9 cellular contexts compared by ENCODE assay signal in the genomic region with DNA sequence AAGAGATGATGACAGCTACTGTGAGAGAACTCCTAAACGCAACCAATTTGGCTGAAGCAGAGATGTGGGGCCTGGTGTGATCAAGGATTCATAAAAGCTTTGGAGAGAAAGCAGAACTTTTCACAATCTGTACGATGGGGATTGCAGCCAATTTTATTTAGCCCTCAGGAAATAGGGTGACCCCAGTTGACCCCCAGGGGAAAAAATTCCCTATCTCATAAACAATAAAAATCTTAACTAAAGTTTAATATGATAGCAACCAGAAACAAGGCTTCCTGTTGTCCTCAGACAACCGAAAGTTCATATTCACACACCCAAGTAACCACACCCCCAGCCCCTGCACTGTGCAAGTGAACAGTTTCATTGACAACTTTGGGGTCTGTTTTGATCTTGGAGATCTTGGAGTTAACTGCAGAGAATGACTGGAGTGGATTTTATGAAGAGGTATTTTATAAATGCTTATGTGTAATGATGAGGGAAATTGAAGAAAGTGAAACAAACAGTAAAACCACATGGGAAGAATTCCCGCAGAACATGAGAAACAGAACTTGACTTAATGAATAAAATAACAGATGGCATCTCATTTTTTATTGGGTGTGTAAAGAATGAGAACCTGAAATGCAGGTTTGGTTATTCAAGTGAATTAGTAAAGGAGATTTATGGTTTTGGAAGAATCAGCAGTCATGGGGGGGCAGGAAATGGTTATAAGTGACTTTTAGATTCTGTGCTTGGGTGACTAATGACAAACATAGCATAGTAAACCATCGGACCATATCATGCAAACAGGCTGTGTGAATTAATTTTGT.
A peak's percentile ranks its signal among the peaks of the same experiment; 100 is the strongest.
DNase-seq lines count a peak whose midpoint lies in the region; ATAC-seq, FAIRE-seq and TF ChIP-seq lines count a peak whose summit lies in the region.
"Had no signal": no experiment of that assay in that cellular context is flagged by ENCODE, and none has a peak within 500 bp of the region (broad histone marks: within the 10 kb centered on the region; RNA-seq: fewer than 3 reads in every experiment).

No MANE protein-coding gene starts in this region.

- intact Hi-C loops in HepG2 (cut with micrococcal nuclease; ENCODE audit: unreplicated experiment), result no loop called here

- no TSS peak for BruUV-seq in HepG2 (replicated peaks; lab: Mats Ljungman, UMichigan)

- H3K4me2 ChIP-seq in HepG2 (ENCODE audit: low read depth, low read length) (no peak overlapping the region), keratinocyte (ENCODE audit: control insufficient read depth, extremely low read depth, insufficient read depth, low read depth, low read length) (peak overlapping the region; percentile 96)

- no peaks in the 10 kb centered on the region for H3K9me3 Mint-ChIP-seq in CD8-positive, alpha-beta memory T cell

- H3K79me2 ChIP-seq in HepG2 (ENCODE audit: insufficient read depth, low read length), result no peaks in the 10 kb centered on the region
- H3K79me2 ChIP-seq in keratinocyte (ENCODE audit: control insufficient read depth, insufficient read depth, low read length), result no peaks in the 10 kb centered on the region

- H3K27ac Mint-ChIP-seq in CD8-positive, alpha-beta memory T cell, result no peak overlapping the region

- no peak for FAIRE-seq in HepG2 (lab: Jason Lieb, UNC)
- no peak for FAIRE-seq in RCC 7860 (lab: Jason Lieb, UNC)
- FAIRE-seq in keratinocyte (lab: Jason Lieb, UNC), result no peak

- H3K9me3 ChIP-seq in liver (ENCODE audit: control insufficient read depth in 4 of 4, low read length in 3 of 4) (no peaks in the 10 kb centered on the region), HepG2 (ENCODE audit: low read length) (no peaks in the 10 kb centered on the region), keratinocyte (ENCODE audit: control insufficient read depth, low read depth, low read length) (no peaks in the 10 kb centered on the region)
- no peaks in the 10 kb centered on the region for H3K9me3 ChIP-seq in CD8-positive, alpha-beta memory T cell (ENCODE audit: low read length)
- H3K9me3 ChIP-seq: adrenal gland had no signal

- no peaks in the 10 kb centered on the region for H3K36me3 Mint-ChIP-seq in CD8-positive, alpha-beta memory T cell

- no peak for TF ChIP-seq RAD21 in liver (IDR thresholded peaks at IDR 0.05)
- no peak for TF ChIP-seq RAD21 in HepG2 (CRISPR knock-in tag; IDR thresholded peaks at IDR 0.05)

- H3K4me1 ChIP-seq in liver (ENCODE audit: control insufficient read depth in 4 of 4, insufficient read depth in 4 of 4, low read length in 3 of 4) (no peaks in the 10 kb centered on the region), HepG2 (ENCODE audit: insufficient read depth, low read length) (no peaks in the 10 kb centered on the region), keratinocyte (ENCODE audit: control insufficient read depth, extremely low read depth, insufficient read depth, low read length) (peaks cover 18% of the 10 kb centered on the region)
- H3K4me1 ChIP-seq in CD8-positive, alpha-beta memory T cell (ENCODE audit: insufficient read depth, low read length), result peaks cover 8% of the 10 kb centered on the region
- H3K4me1 ChIP-seq: adrenal gland had no signal

- H3K9me1 ChIP-seq in keratinocyte (ENCODE audit: control insufficient read depth, extremely low read depth, insufficient read depth, low read length), result no peaks in the 10 kb centered on the region

- no peak overlapping the region for H3K4me3 Mint-ChIP-seq in CD8-positive, alpha-beta memory T cell

- H3K27me3 ChIP-seq in liver (ENCODE audit: control insufficient read depth in 4 of 4, insufficient read depth in 4 of 4, low read length in 3 of 4) (no peaks in the 10 kb centered on the region), HepG2 (ENCODE audit: control insufficient read depth in 1 of 2, insufficient read depth in 2 of 2, low read length in 2 of 2) (no peaks in the 10 kb centered on the region), keratinocyte (ENCODE audit: control insufficient read depth, extremely low read depth, insufficient read depth, low read length) (no peaks in the 10 kb centered on the region)
- H3K27me3 ChIP-seq in CD8-positive, alpha-beta memory T cell (ENCODE audit: insufficient read depth, low read length, poor library complexity, severe bottlenecking), result no peaks in the 10 kb centered on the region

- DNase-seq in HepG2 (ENCODE audit: low spot score), result no peak
- DNase-seq in RCC 7860 (ENCODE audit: low spot score), result peak; percentile 18
- no peak for DNase-seq in keratinocyte (ENCODE audit: low read depth, low spot score)
- no peak for DNase-seq in retina
- no peak for DNase-seq in 8988T
- no peak for DNase-seq in CD8-positive, alpha-beta memory T cell

- ATAC-seq in HepG2, result no peak
- peak; percentile 68 for ATAC-seq in HG02970 (IDR thresholded peaks at IDR 0.05; ENCODE audit: low FRiP score, unreplicated experiment)

- H3K27ac ChIP-seq in liver (ENCODE audit: low read depth in 1 of 2, low read length in 2 of 2) (peak overlapping the region; percentile 31 to 55), HepG2 (ENCODE audit: extremely low read length, insufficient read depth, low read length) (no peak overlapping the region), keratinocyte (ENCODE audit: control insufficient read depth, insufficient read depth, low read length) (peak overlapping the region; percentile 74)
- no peak overlapping the region for H3K27ac ChIP-seq in CD8-positive, alpha-beta memory T cell (ENCODE audit: low read depth, low read length)
- H3K27ac ChIP-seq: adrenal gland had no signal

- 52% methylated on average over 5 of the region's 5 CpGs for WGBS in liver
- 65% methylated on average over 5 of the region's 5 CpGs for WGBS in HepG2 (ENCODE audit: low lambda C conversion rate)

- CTCF ChIA-PET in HepG2 (lab: Yijun Ruan, JAX; ENCODE audit: low intra/inter-chr PET ratio, low total read pairs), result interaction anchor here (1.1 to 1.2 kb wide), 2 partner anchors 15 to 293 kb away, joined by 3 to 5 read pairs; no protein-coding TSS in a partner anchor
- CTCF ChIA-PET in CD8-positive, alpha-beta memory T cell (lab: Charles Lee), result interaction anchor here (1.0 to 2.3 kb wide), 2 partner anchors 11 to 611 kb away, joined by 4 to 8 read pairs; no protein-coding TSS in a partner anchor

- in situ Hi-C loops in HepG2 (cut with HindIII; ENCODE audit: extremely low pct_ligation_motif_present, low pct_unique_long_range_greater_than_20kb), result no loop called here

- TF ChIP-seq EP300 in HepG2 (IDR thresholded peaks at IDR 0.05; ENCODE audit: low read depth in 2 of 2, low read length in 2 of 2) (no peak), HepG2 (CRISPR knock-in tag; IDR thresholded peaks at IDR 0.05; ENCODE audit: borderline replicate concordance) (no peak)

- POLR2A ChIA-PET in HepG2 (lab: Yijun Ruan, JAX), result no interaction called here
- POLR2A ChIA-PET in CD8-positive, alpha-beta memory T cell (lab: Charles Lee), result no interaction called here

- H3K4me1 Mint-ChIP-seq in CD8-positive, alpha-beta memory T cell, result no peaks in the 10 kb centered on the region

- dilution Hi-C loops in keratinocyte (cut with MboI; ENCODE audit: extremely low pct_ligation_motif_present, low sequenced_read_pairs), result no loop called here

- H3K36me3 ChIP-seq in liver (ENCODE audit: control insufficient read depth in 4 of 4, insufficient read depth in 3 of 4, low read depth in 1 of 4, low read length in 3 of 4) (no peaks in the 10 kb centered on the region), HepG2 (replicated peaks in 1 of 2; ENCODE audit: control insufficient read depth in 1 of 2, insufficient read depth in 2 of 2, low read length in 2 of 2) (no peaks in the 10 kb centered on the region), keratinocyte (ENCODE audit: control insufficient read depth in 2 of 2, extremely low read depth in 1 of 2, insufficient read depth in 2 of 2, low read length in 2 of 2) (no peaks in the 10 kb centered on the region)
- H3K36me3 ChIP-seq in CD8-positive, alpha-beta memory T cell (ENCODE audit: insufficient read depth, low read length), result no peaks in the 10 kb centered on the region
- H3K36me3 ChIP-seq: adrenal gland had no signal

- peaks cover 0 to 12% of the 10 kb centered on the region in 2 donors for H3K27me3 Mint-ChIP-seq in CD8-positive, alpha-beta memory T cell

- H2AFZ ChIP-seq in HepG2 (ENCODE audit: low read length) (no peak overlapping the region), keratinocyte (ENCODE audit: control insufficient read depth, low read length) (peak overlapping the region; percentile 75)

- H4K20me1 ChIP-seq in HepG2 (ENCODE audit: insufficient read depth, low read length) (no peaks in the 10 kb centered on the region), keratinocyte (ENCODE audit: control insufficient read depth, extremely low read depth, insufficient read depth, low read length) (no peaks in the 10 kb centered on the region)

- TF ChIP-seq POLR2A in HepG2 (IDR thresholded peaks at IDR 0.05; ENCODE audit: insufficient read depth in 1 of 2, low read depth in 2 of 2, low read length in 2 of 2), result no peak

- H3K9ac ChIP-seq in liver (ENCODE audit: low read depth in 1 of 2, low read length in 2 of 2) (no peak overlapping the region), HepG2 (ENCODE audit: insufficient read depth, low read depth, low read length) (no peak overlapping the region), keratinocyte (ENCODE audit: control insufficient read depth, extremely low read depth, insufficient read depth, low read length) (peak overlapping the region; percentile 64)

- no peak overlapping the region for H3K4me3 ChIP-seq in liver (ENCODE audit: low read depth in 1 of 3, low read length in 3 of 3)
- H3K4me3 ChIP-seq in HepG2 (replicated peaks in 1 of 3; ENCODE audit: insufficient read depth in 1 of 3, low read depth in 2 of 3, low read length in 3 of 3), result no peak overlapping the region
- H3K4me3 ChIP-seq in keratinocyte (ENCODE audit: control insufficient read depth in 2 of 3, extremely low read depth in 1 of 3, insufficient read depth in 2 of 3, low read depth in 1 of 3, low read length in 3 of 3), result peak overlapping the region in 2 of 3 experiments; percentile 57 to 60
- no peak overlapping the region for H3K4me3 ChIP-seq in CD8-positive, alpha-beta memory T cell (ENCODE audit: low read length)
- H3K4me3 ChIP-seq: adrenal gland had no signal

- TF ChIP-seq CTCF in liver (IDR thresholded peaks at IDR 0.05; ENCODE audit: low read depth, low read length, missing input control) (no peak), HepG2 (CRISPR knock-in tag; IDR thresholded peaks at IDR 0.05) (no peak), keratinocyte (optimal IDR thresholded peaks at IDR 0.05 in 1 of 3, IDR thresholded peaks at IDR 0.05 in 1 of 3, conservative IDR thresholded peaks at IDR 0.05 in 1 of 3; ENCODE audit: extremely low read depth in 1 of 3, insufficient read depth in 2 of 3, low read length in 3 of 3) (no peak)

TF ChIP-seq in liver, 16 proteins besides CTCF, POLR2A, EP300 and RAD21:
- peak; percentile 93 for TF ChIP-seq NR2F2 (IDR thresholded peaks at IDR 0.05)
- no peak for TF ChIP-seq HNF4G (IDR thresholded peaks at IDR 0.05)

TF ChIP-seq in HepG2, 621 proteins besides CTCF, POLR2A, EP300 and RAD21 (continues in another document):
- TF ChIP-seq BRCA1 (CRISPR knock-in tag; IDR thresholded peaks at IDR 0.05), result no peak

Comparison
In these comparisons a context has a peak if more than half of its experiments do, and no peak if none do; other contexts are left out.
1. H3K27ac ChIP-seq: peak in liver (2 of 2) and keratinocyte (single experiment); none in HepG2 (single experiment) and CD8-positive, alpha-beta memory T cell (single experiment).
2. H3K4me3 ChIP-seq: peak in keratinocyte (2 of 3); none in liver (0 of 3), HepG2 (0 of 3) and CD8-positive, alpha-beta memory T cell (single experiment).